Comparison of ENCODE assay signal across 10 cellular contexts in the genomic region with DNA sequence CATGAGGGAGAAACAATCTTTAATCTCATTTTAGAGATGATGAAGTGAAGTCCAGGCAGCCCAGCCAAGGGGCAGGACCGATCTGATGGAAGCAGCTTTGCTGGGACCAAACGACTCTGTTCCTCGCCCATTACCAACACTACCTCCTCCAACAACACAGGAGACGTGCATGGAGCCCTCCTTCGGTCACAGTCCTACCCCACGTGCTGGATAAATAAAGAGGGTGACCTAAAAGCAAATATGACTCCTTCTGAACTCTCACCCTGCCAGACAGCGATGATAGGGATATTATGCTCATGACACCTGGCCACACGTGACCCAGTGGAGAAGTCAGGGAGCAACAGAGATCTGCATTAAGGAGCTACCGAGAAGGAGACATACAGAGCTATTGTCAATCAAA. TPM values are rescaled to one million over a fixed set of nuclear protein-coding genes. Genes with fewer than 3 reads are reported as not detected.
DNase-seq lines count a peak whose midpoint lies in the region; ATAC-seq, FAIRE-seq and TF ChIP-seq lines count a peak whose summit lies in the region.
"Had no signal": no experiment of that assay in that cellular context is flagged by ENCODE, and none has a peak within 500 bp of the region (broad histone marks: within the 10 kb centered on the region; RNA-seq: fewer than 3 reads in every experiment).

No MANE protein-coding gene starts in this region.

- H3K9me3 ChIP-seq in right cardiac atrium (ENCODE audit: control insufficient read depth, low read length) (no peaks in the 10 kb centered on the region), spleen (no peaks in the 10 kb centered on the region)

- H3K27me3 ChIP-seq in right cardiac atrium (ENCODE audit: control insufficient read depth, insufficient read depth) (no peaks in the 10 kb centered on the region), spleen (replicated peaks in 1 of 7) (peaks cover 0 to 18% (median 0%) of the 10 kb centered on the region in 7 donors)

- H3K27ac ChIP-seq in right cardiac atrium (ENCODE audit: low read length) (peak overlapping the region; percentile 86), spleen (peak overlapping the region; percentile 60 to 91 (median 81))

- H3K4me1 ChIP-seq in right cardiac atrium (ENCODE audit: control insufficient read depth, insufficient read depth, low read length), result peaks cover 8% of the 10 kb centered on the region
- peaks cover 7 to 44% (median 26%) of the 10 kb centered on the region in 6 donors for H3K4me1 ChIP-seq in spleen

- H3K36me3 Mint-ChIP-seq in IgD-negative memory B cell, result peaks cover 3% of the 10 kb centered on the region
- H3K36me3 Mint-ChIP-seq in activated CD4-positive, alpha-beta memory T cell treated with anti-CD3 and anti-CD28 coated beads, Interleukin-2, amount 10 ng/mL, durations not matched to agents 7 days and 5 days (ENCODE audit: low read depth), result no peaks in the 10 kb centered on the region

- peak overlapping the region; percentile 79 to 98 (median 92) for H3K4me3 Mint-ChIP-seq in IgD-negative memory B cell
- peak overlapping the region; percentile 62 for H3K4me3 Mint-ChIP-seq in activated CD4-positive, alpha-beta memory T cell treated with anti-CD3 and anti-CD28 coated beads, Interleukin-2, amount 10 ng/mL, durations not matched to agents 7 days and 5 days
- H3K4me3 Mint-ChIP-seq: H9 had no signal

- CTCF ChIA-PET in activated CD4-positive, alpha-beta memory T cell treated with anti-CD3 and anti-CD28 coated beads, Interleukin-2, amount 10 ng/mL, durations not matched to agents 7 days and 5 days (lab: Charles Lee), result interaction anchor here (0.9 to 3.0 kb wide), 4 partner anchors 11 to 115 kb away, joined by 3 to 18 read pairs (median 4); no protein-coding TSS in a partner anchor

- WGBS in right cardiac atrium, result 19% methylated on average over 9 of the region's 9 CpGs
- WGBS in spleen, 5 donors, result 58 to 71% (median 62%) methylated on average over 9 of the region's 9 CpGs

- H3K4me3 ChIP-seq in right cardiac atrium (ENCODE audit: low read length) (peak overlapping the region; percentile 32), spleen (peak overlapping the region in 7 of 8 donors; percentile 24 to 68 (median 27))

- H3K36me3 ChIP-seq in spleen, result no peaks in the 10 kb centered on the region

- H3K4me1 Mint-ChIP-seq in IgD-negative memory B cell, result peaks cover 17 to 26% (median 19%) of the 10 kb centered on the region in 3 donors
- peaks cover 5% of the 10 kb centered on the region for H3K4me1 Mint-ChIP-seq in activated CD4-positive, alpha-beta memory T cell treated with anti-CD3 and anti-CD28 coated beads, Interleukin-2, amount 10 ng/mL, durations not matched to agents 7 days and 5 days

- intact Hi-C loops in right cardiac atrium (cut with DNase I), result no loop called here
- intact Hi-C loops in spleen (cut with DNase I; ENCODE audit: low total_unique reads), result no loop called here

- no peak for DNase-seq in activated CD4-positive, alpha-beta memory T cell treated with anti-CD3 and anti-CD28 coated beads, Interleukin-2, amount 10 ng/mL, durations not matched to agents 7 days and 5 days
- DNase-seq in right cardiac atrium (no peak), spleen (no peak), GM19240 (ENCODE audit: insufficient read length, low spot score) (no peak), D721Med (ENCODE audit: insufficient read length, low spot score) (no peak)
- no peak for DNase-seq in NK-92 treated with Interleukin-12 subunit alpha and Interleukin-12 subunit beta, amount 100 ng/mL, for 24 hours (lab: John Stamatoyannopoulos, UW)

- H3K9me3 Mint-ChIP-seq in IgD-negative memory B cell, result no peaks in the 10 kb centered on the region
- H3K9me3 Mint-ChIP-seq in activated CD4-positive, alpha-beta memory T cell treated with anti-CD3 and anti-CD28 coated beads, Interleukin-2, amount 10 ng/mL, durations not matched to agents 7 days and 5 days, result no peaks in the 10 kb centered on the region
- H3K9me3 Mint-ChIP-seq: H9 had no signal

- peaks cover 3% of the 10 kb centered on the region for H3K27me3 Mint-ChIP-seq in IgD-negative memory B cell
- peaks cover 23% of the 10 kb centered on the region for H3K27me3 Mint-ChIP-seq in activated CD4-positive, alpha-beta memory T cell treated with anti-CD3 and anti-CD28 coated beads, Interleukin-2, amount 10 ng/mL, durations not matched to agents 7 days and 5 days

- FAIRE-seq in D721Med (lab: Jason Lieb, UNC), result no peak

- peak overlapping the region; percentile 78 to 98 (median 94) for H3K27ac Mint-ChIP-seq in IgD-negative memory B cell
- H3K27ac Mint-ChIP-seq in activated CD4-positive, alpha-beta memory T cell treated with anti-CD3 and anti-CD28 coated beads, Interleukin-2, amount 10 ng/mL, durations not matched to agents 7 days and 5 days, result no peak overlapping the region

- POLR2A ChIA-PET in activated CD4-positive, alpha-beta memory T cell treated with anti-CD3 and anti-CD28 coated beads, Interleukin-2, amount 10 ng/mL, durations not matched to agents 7 days and 5 days (lab: Charles Lee), result interaction anchor here (0.9 to 1.5 kb wide), 3 partner anchors 18 to 26 kb away, joined by 4 read pairs; partner anchors contain the start of gene SCGB1A1

- TF ChIP-seq CTCF in spleen (IDR thresholded peaks at IDR 0.05 in 8 of 11, conservative IDR thresholded peaks at IDR 0.05 in 3 of 11) (no peak), D721Med (IDR thresholded peaks at IDR 0.05; ENCODE audit: insufficient read depth, missing control alignments) (no peak)

- no peak for TF ChIP-seq POLR2A in spleen (IDR thresholded peaks at IDR 0.05)

- ATAC-seq in right cardiac atrium (peak; percentile 20 to 25), GM21619 (IDR thresholded peaks at IDR 0.05; ENCODE audit: unreplicated experiment) (no peak)

RNA-seq across cellular contexts. Expression of gene SCGB1A1, which starts 26.0 kb away (rescaled TPM):
- polyA plus RNA-seq in IgD-negative memory B cell, result not detected
- not detected for total RNA-seq in activated CD4-positive, alpha-beta memory T cell treated with anti-CD3 and anti-CD28 coated beads, Interleukin-2, amount 10 ng/mL, durations not matched to agents 7 days and 5 days
- total RNA-seq in right cardiac atrium, result not detected
- polyA plus RNA-seq in right cardiac atrium, result not detected
- not detected for total RNA-seq in spleen
- polyA plus RNA-seq in spleen, result under 1 TPM in 1 of 3 donors, not detected in 2; 0.35 TPM
- total RNA-seq: H9, NCI-H460 had no signal
